In the genomic region with DNA sequence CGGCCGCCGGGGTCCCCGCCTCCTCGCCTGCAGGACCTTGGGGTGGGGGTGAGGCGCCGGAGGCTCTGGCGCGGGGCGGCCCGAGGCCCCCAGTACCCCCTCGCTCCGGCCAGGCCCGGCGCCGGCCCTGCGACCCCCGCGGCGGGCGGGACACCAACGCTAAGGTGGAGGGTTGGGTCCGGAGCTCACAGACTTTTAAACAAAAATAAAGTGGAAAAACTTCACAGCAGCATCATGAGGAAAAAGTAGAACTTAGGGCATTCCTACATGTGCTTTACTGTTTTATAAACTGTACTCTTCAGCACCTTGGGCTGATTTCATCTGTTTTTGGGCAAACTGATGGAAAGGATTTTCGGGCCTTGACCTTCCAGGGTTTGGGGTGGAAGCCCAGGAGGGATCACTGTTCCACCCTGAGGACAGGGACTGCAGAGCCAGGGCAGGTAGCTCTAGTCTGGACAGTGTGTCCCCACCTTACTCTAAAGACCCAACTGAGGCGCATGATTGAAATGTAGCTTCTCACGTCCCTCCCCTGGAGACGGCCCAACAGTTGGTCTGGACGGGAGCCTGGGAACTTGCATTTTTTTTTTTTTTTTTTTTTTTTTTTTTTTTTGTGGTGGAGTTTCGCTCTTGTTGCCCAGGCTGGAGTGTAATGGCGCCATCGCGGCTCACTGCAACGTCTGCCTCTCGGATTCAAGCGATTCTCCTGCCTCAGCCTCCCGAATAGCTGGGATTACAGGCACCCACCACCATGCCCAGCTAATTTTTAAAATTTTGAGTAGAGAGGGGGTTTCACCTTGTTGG, we compare ENCODE assay signal across 6 cellular contexts. TPM values are rescaled to one million over a fixed set of nuclear protein-coding genes. Genes with fewer than 3 reads are reported as not detected.
DNase-seq lines count a peak whose midpoint lies in the region; ATAC-seq and TF ChIP-seq lines count a peak whose summit lies in the region.

No MANE protein-coding gene starts in this region.

- H3K27me3 Mint-ChIP-seq in natural killer cell (ENCODE audit: low read depth in 2 of 2) = no peaks in the 10 kb centered on the region

- H3K27me3 ChIP-seq in HL-60 (ENCODE audit: insufficient read depth, poor library complexity, severe bottlenecking) (no peaks in the 10 kb centered on the region), body of pancreas (no peaks in the 10 kb centered on the region)

- peaks cover 3% of the 10 kb centered on the region for H3K36me3 Mint-ChIP-seq in natural killer cell

- TF ChIP-seq CTCF in HL-60 (IDR thresholded peaks at IDR 0.05; ENCODE audit: insufficient read depth, low read length) (no peak), body of pancreas (IDR thresholded peaks at IDR 0.05) (no peak), natural killer cell (IDR thresholded peaks at IDR 0.05) (no peak)

- peaks cover 23 to 29% of the 10 kb centered on the region in 2 donors for H3K4me1 Mint-ChIP-seq in natural killer cell

- peak overlapping the region; percentile 77 for H3K4me3 Mint-ChIP-seq in natural killer cell

- TF ChIP-seq POLR2A in body of pancreas (IDR thresholded peaks at IDR 0.05) = no peak

- DNase-seq in ELF-1 (ENCODE audit: low read depth, low spot score) = peak; percentile 44
- DNase-seq in HL-60 (ENCODE audit: low read depth in 1 of 2, low spot score in 1 of 2) = peak in 1 of 2 experiments; percentile 12
- no peak for DNase-seq in body of pancreas
- no peak for DNase-seq in natural killer cell
- no peak for DNase-seq in cerebellum (ENCODE audit: low spot score)
- no peak for DNase-seq in stimulated activated naive CD4-positive, alpha-beta T cell treated with Interleukin-2 at 50 U/mL for 16 hours (lab: John Stamatoyannopoulos, UW)

- no peaks in the 10 kb centered on the region for H3K36me3 ChIP-seq in body of pancreas (replicated peaks in 1 of 2; ENCODE audit: insufficient read depth in 1 of 2, low read depth in 2 of 2)

- H3K9me3 Mint-ChIP-seq in natural killer cell = peaks cover 0 to under 1% of the 10 kb centered on the region in 2 donors

- H3K27ac ChIP-seq in HL-60 (replicated peaks) = peak overlapping the region; percentile 67
- H3K27ac ChIP-seq in body of pancreas = peak overlapping the region; percentile 37 to 79 (median 69)

- peak; percentile 1 for ATAC-seq in body of pancreas
- ATAC-seq in natural killer cell = no peak

- H3K27ac Mint-ChIP-seq in natural killer cell = peak overlapping the region; percentile 70 to 87

- H3K4me1 ChIP-seq in body of pancreas = peaks cover 24% of the 10 kb centered on the region

- intact Hi-C loops in body of pancreas (cut with DNase I) = loop anchor here (10.0 kb wide), 1 partner anchor 97 kb away; no protein-coding TSS in a partner anchor
- intact Hi-C loops in natural killer cell (cut with micrococcal nuclease) = loop anchor here (1.0 to 5.0 kb wide), 4 partner anchors 50 to 674 kb away; partner anchors contain the start of gene RAB22A

- H3K4me3 ChIP-seq in HL-60 (replicated peaks; ENCODE audit: insufficient read depth, low read length) (peak overlapping the region; percentile 64), body of pancreas (peak overlapping the region; percentile 22 to 33)

- 12 to 41% methylated on average over 13 to 35 of the region's 36 CpGs for WGBS in body of pancreas, 2 donors

- no peaks in the 10 kb centered on the region for H3K9me3 ChIP-seq in body of pancreas

RNA-seq across cellular contexts. Expression of gene NELFCD, which starts 0.7 kb away (rescaled TPM):
- total RNA-seq in body of pancreas = 10 to 100 TPM; 35.9 to 45.9 TPM
- total RNA-seq in natural killer cell = 100 to 1,000 TPM in 1 of 3 donors, 10 to 100 TPM in 2; 75.7 to 105 (median 92.6) TPM
- 52.6 TPM for total RNA-seq in cerebellum

RNA-seq across cellular contexts. Expression of gene CTSZ, which starts 25.3 kb away (rescaled TPM):
- total RNA-seq in body of pancreas (10 to 100 TPM; 54.1 to 89.8 TPM), natural killer cell (10 to 100 TPM; 30.5 to 52.5 (median 42.3) TPM), cerebellum (14.1 TPM)

RNA-seq across cellular contexts. Expression of gene TUBB1, which starts 37.5 kb away (rescaled TPM):
- total RNA-seq in body of pancreas (not detected), natural killer cell (10 to 100 TPM in 2 of 3 donors, 1 to 10 TPM in 1; 4.3 to 46.9 (median 18.8) TPM), cerebellum (1.2 TPM)

RNA-seq across cellular contexts. Expression of gene ATP5F1E, which starts 50.4 kb away (rescaled TPM):
- total RNA-seq in body of pancreas (10 to 100 TPM; 16.2 to 16.6 TPM), natural killer cell (10 to 100 TPM; 45.9 to 58.0 (median 50.8) TPM), cerebellum (25.3 TPM)
